ENCODE assay signal across 35 cellular contexts in genomic region chr17:57384219-57384618, GRCh38.
"Had no signal": no experiment of that assay in that cellular context is flagged by ENCODE, and none has a peak within 500 bp of the region (broad histone marks: within the 10 kb centered on the region; RNA-seq: fewer than 3 reads in every experiment).

No MANE protein-coding gene starts in this region.

- H3K27me3 ChIP-seq: adrenal gland, cardiac muscle cell had no signal

- H3K27ac Mint-ChIP-seq: activated B cell treated with CpG ODN at 0.5 μM for 24 hours; activated CD4-positive, alpha-beta memory T cell treated with anti-CD3 and anti-CD28 coated beads for 36 hours; activated CD4-positive, alpha-beta T cell treated with anti-CD3 and anti-CD28 coated beads, Interleukin-2, amount 10 ng/mL, durations not matched to agents 24 days and 14 days; activated CD8-positive, alpha-beta T cell treated with anti-CD3 and anti-CD28 coated beads for 36 hours; activated naive CD4-positive, alpha-beta T cell treated with anti-CD3 and anti-CD28 coated beads, Interleukin-2, amount 10 ng/mL, durations not matched to agents 7 days and 5 days; activated naive CD4-positive, alpha-beta T cell treated with anti-CD3 and anti-CD28 coated beads, Interleukin-2, amount 50 U/mL, for 72 hours; activated naive CD8-positive, alpha-beta T cell treated with anti-CD3 and anti-CD28 coated beads for 36 hours; activated T-cell treated with anti-CD3 and anti-CD28 coated beads, Interleukin-2, amount 50 U/mL, for 72 hours; activated T-helper 1 cell treated with anti-CD3 and anti-CD28 coated beads, Interleukin-12 subunit alpha, Interleukin-12 subunit beta, Interleukin-2, Interleukin-4 antibody, amounts not matched to agents 30 ng/mL and 10 ng/mL and 1 ng/mL, durations not matched to agents 14 hours and 24 hours and 36 hours; activated T-helper 2 cell treated with anti-CD3 and anti-CD28 coated beads, Interferon-gamma antibody, Interleukin-2, Interleukin-4, amounts not matched to agents 10 μg/mL and 5 μg/mL and 100 μg/mL, durations not matched to agents 14 hours and 24 hours and 36 hours; T-helper 2 cell treated with Interferon-gamma antibody and Interleukin-4, amounts not matched to agents 5 μg/mL and 100 μg/mL, for 36 hours had no signal

- H3K27ac ChIP-seq: adrenal gland, cardiac muscle cell, VCaP had no signal

- H3K9me3 ChIP-seq: adrenal gland had no signal

- DNase-seq: activated B cell treated with CpG ODN at 0.5 μM for 24 hours; activated CD4-positive, alpha-beta memory T cell treated with anti-CD3 and anti-CD28 coated beads for 36 hours; activated CD4-positive, alpha-beta T cell treated with anti-CD3 and anti-CD28 coated beads for 4 hours; activated CD4-positive, alpha-beta T cell treated with anti-CD3 and anti-CD28 coated beads, Interleukin-2, amount 10 ng/mL, durations not matched to agents 24 days and 14 days; activated CD4-positive, alpha-beta T cell treated with anti-CD3 and anti-CD28 coated beads, Interleukin-2, amount 50 U/mL, for 1 hour; activated CD4-positive, alpha-beta T cell treated with anti-CD3 and anti-CD28 coated beads, Interleukin-2, amount 50 U/mL, for 4 hours; activated CD4-positive, CD25-positive, alpha-beta regulatory T cell treated with anti-CD3 and anti-CD28 coated beads, Interleukin-2, amount 50 U/mL, for 72 hours; activated CD8-positive, alpha-beta memory T cell treated with anti-CD3 and anti-CD28 coated beads, Interleukin-2, amount 50 U/mL, for 4 hours; activated CD8-positive, alpha-beta T cell treated with anti-CD3 and anti-CD28 coated beads for 36 hours; activated effector memory CD4-positive, alpha-beta T cell treated with Interleukin-2 at 50 U/mL for 16 hours; activated gamma-delta T cell; activated naive CD4-positive, alpha-beta T cell treated with anti-CD3 and anti-CD28 coated beads, Interleukin-2, amount 10 ng/mL, durations not matched to agents 7 days and 5 days; activated naive CD4-positive, alpha-beta T cell treated with Interleukin-2 at 50 U/mL for 16 hours; activated naive CD8-positive, alpha-beta T cell treated with anti-CD3 and anti-CD28 coated beads for 36 hours; activated T-cell treated with anti-CD3 and anti-CD28 coated beads for 4 hours; activated T-cell treated with anti-CD3 and anti-CD28 coated beads, Interleukin-2, amount 50 U/mL, for 1 hour; activated T-cell treated with anti-CD3 and anti-CD28 coated beads, Interleukin-2, amount 50 U/mL, for 4 hours; activated T-cell treated with anti-CD3 and anti-CD28 coated beads, Interleukin-2, amount 50 U/mL, for 72 hours; adrenal gland; amniotic stem cell; aorta; caudate nucleus; cerebellar nuclear complex; T-helper 2 cell; T-helper 9 cell had no signal

- FAIRE-seq: bronchial epithelial cell, TTC549 had no signal

- H3K4me3 ChIP-seq: adrenal gland, cardiac muscle cell had no signal

- H3K36me3 ChIP-seq: adrenal gland, cardiac muscle cell had no signal

- H3K27me3 Mint-ChIP-seq: activated B cell treated with CpG ODN at 0.5 μM for 24 hours; activated CD4-positive, alpha-beta memory T cell treated with anti-CD3 and anti-CD28 coated beads for 36 hours; activated CD4-positive, alpha-beta T cell treated with anti-CD3 and anti-CD28 coated beads, Interleukin-2, amount 10 ng/mL, durations not matched to agents 24 days and 14 days; activated CD8-positive, alpha-beta T cell treated with anti-CD3 and anti-CD28 coated beads for 36 hours; activated naive CD4-positive, alpha-beta T cell treated with anti-CD3 and anti-CD28 coated beads, Interleukin-2, amount 10 ng/mL, durations not matched to agents 7 days and 5 days; activated naive CD8-positive, alpha-beta T cell treated with anti-CD3 and anti-CD28 coated beads for 36 hours; brain; central memory CD8-positive, alpha-beta T cell had no signal

- ATAC-seq: activated CD8-positive, alpha-beta T cell treated with anti-CD3 and anti-CD28 coated beads for 36 hours; activated naive CD4-positive, alpha-beta T cell treated with anti-CD3 and anti-CD28 coated beads, Interleukin-2, amount 50 U/mL, for 72 hours; activated T-cell treated with anti-CD3 and anti-CD28 coated beads, Interleukin-2, amount 50 U/mL, for 4 hours; activated T-cell treated with anti-CD3 and anti-CD28 coated beads, Interleukin-2, amount 50 U/mL, for 72 hours had no signal

- H3K4me3 Mint-ChIP-seq: activated B cell treated with CpG ODN at 0.5 μM for 24 hours; activated CD4-positive, alpha-beta memory T cell treated with anti-CD3 and anti-CD28 coated beads for 36 hours; activated CD4-positive, alpha-beta T cell treated with anti-CD3 and anti-CD28 coated beads, Interleukin-2, amount 10 ng/mL, durations not matched to agents 24 days and 14 days; activated CD8-positive, alpha-beta T cell treated with anti-CD3 and anti-CD28 coated beads for 36 hours; activated naive CD4-positive, alpha-beta T cell treated with anti-CD3 and anti-CD28 coated beads, Interleukin-2, amount 10 ng/mL, durations not matched to agents 7 days and 5 days; activated naive CD8-positive, alpha-beta T cell treated with anti-CD3 and anti-CD28 coated beads for 36 hours; activated T-cell treated with anti-CD3 and anti-CD28 coated beads, Interleukin-2, amount 50 U/mL, for 4 hours; activated T-cell treated with anti-CD3 and anti-CD28 coated beads, Interleukin-2, amount 50 U/mL, for 72 hours; activated T-helper 1 cell treated with anti-CD3 and anti-CD28 coated beads, Interleukin-12 subunit alpha, Interleukin-12 subunit beta, Interleukin-2, Interleukin-4 antibody, amounts not matched to agents 30 ng/mL and 10 ng/mL and 1 ng/mL, durations not matched to agents 14 hours and 24 hours and 36 hours; brain; central memory CD8-positive, alpha-beta T cell; T-helper 2 cell treated with Interferon-gamma antibody and Interleukin-4, amounts not matched to agents 5 μg/mL and 100 μg/mL, for 36 hours had no signal
